13 cellular contexts compared by ENCODE assay signal in the genomic region with DNA sequence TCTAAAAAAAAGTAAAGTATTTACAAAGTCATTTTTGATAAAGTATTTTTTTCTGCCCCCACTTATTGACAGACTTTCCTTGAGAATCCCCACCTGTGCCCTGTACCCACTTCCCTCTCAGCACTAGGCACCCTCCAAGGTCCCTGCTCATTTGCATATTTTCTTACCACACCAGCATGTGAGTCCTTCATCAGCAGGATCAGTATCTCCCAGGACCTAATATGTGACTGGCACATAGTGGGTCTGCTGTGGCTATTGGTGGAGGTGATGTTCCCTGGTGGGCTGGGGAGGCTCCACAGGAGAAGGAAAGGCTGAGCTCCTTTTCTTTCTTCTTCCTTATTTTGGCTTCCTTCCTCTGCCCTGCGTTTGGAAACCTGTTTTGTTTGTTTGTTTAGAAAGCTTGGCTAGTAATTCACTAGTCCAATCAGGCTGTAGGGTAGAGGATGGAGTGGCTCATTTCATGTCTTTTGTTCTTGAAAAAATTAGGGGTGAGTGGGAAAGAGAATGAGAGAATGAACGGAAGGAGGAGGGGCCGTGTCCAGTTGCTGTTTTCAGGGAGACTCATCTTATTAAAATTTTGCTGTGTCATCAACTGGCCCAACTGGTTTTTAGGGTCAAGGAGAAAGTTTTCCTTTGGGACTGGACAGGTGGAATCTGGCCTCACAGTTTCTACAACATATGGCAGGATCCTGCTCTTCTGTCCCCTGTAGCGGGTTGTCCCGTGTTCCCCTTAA. TPM values are rescaled to one million over a fixed set of nuclear protein-coding genes. Genes with fewer than 3 reads are reported as not detected.
A peak's percentile ranks its signal among the peaks of the same experiment; 100 is the strongest.
DNase-seq lines count a peak whose midpoint lies in the region; ATAC-seq and TF ChIP-seq lines count a peak whose summit lies in the region.
"Had no signal": no experiment of that assay in that cellular context is flagged by ENCODE, and none has a peak within 500 bp of the region (broad histone marks: within the 10 kb centered on the region; RNA-seq: fewer than 3 reads in every experiment).

No MANE protein-coding gene starts in this region.

- ATAC-seq in HG02623 (IDR thresholded peaks at IDR 0.05; ENCODE audit: unreplicated experiment), result no peak
- ATAC-seq in GM21737 (IDR thresholded peaks at IDR 0.05; ENCODE audit: unreplicated experiment), result no peak
- ATAC-seq: upper lobe of right lung, WTC11 had no signal

- no peaks in the 10 kb centered on the region for H3K27me3 ChIP-seq in thyroid gland
- H3K27me3 ChIP-seq: upper lobe of right lung had no signal

- no peak overlapping the region for H3K4me3 Mint-ChIP-seq in activated naive CD4-positive, alpha-beta T cell treated with anti-CD3 and anti-CD28 coated beads, Interleukin-2, amount 50 U/mL, for 24 hours
- H3K4me3 Mint-ChIP-seq: activated T-cell treated with anti-CD3 and anti-CD28 coated beads, Interleukin-2, amount 50 U/mL, for 24 hours had no signal

- no peaks in the 10 kb centered on the region for H3K36me3 Mint-ChIP-seq in activated naive CD4-positive, alpha-beta T cell treated with anti-CD3 and anti-CD28 coated beads, Interleukin-2, amount 50 U/mL, for 24 hours

- H3K27ac Mint-ChIP-seq in activated naive CD4-positive, alpha-beta T cell treated with anti-CD3 and anti-CD28 coated beads, Interleukin-2, amount 50 U/mL, for 24 hours, result peak overlapping the region; percentile 38

- no peak for TF ChIP-seq POLR2A in thyroid gland (IDR thresholded peaks at IDR 0.05)

- H3K4me3 ChIP-seq in fibroblast of mammary gland (ENCODE audit: control insufficient read depth, low read depth, low read length) (no peak overlapping the region), thyroid gland (replicated peaks in 1 of 3) (no peak overlapping the region)
- H3K4me3 ChIP-seq: upper lobe of right lung had no signal

- TF ChIP-seq CTCF in fibroblast of mammary gland (conservative IDR thresholded peaks at IDR 0.05; ENCODE audit: control insufficient read depth, insufficient read depth, low read depth, low read length) (no peak), thyroid gland (IDR thresholded peaks at IDR 0.05) (no peak)

- no peak for DNase-seq in activated naive CD4-positive, alpha-beta T cell treated with Interleukin-2 at 50 U/mL for 16 hours
- DNase-seq in NCI-H526 treated with DMSO at 0.1 percent for 48 hours (lab: John Stamatoyannopoulos, UW), result peak; percentile 12
- peak; percentile 67 for DNase-seq in fibroblast of mammary gland (ENCODE audit: low read depth)
- DNase-seq in thyroid gland, result peak; percentile 28 to 42
- no peak for DNase-seq in COLO668 (lab: John Stamatoyannopoulos, UW; ENCODE audit: unreplicated experiment)
- DNase-seq: activated T-cell treated with anti-CD3 and anti-CD28 coated beads, Interleukin-2, amount 50 U/mL, for 24 hours; H7; NCI-H446; upper lobe of right lung had no signal

- no peaks in the 10 kb centered on the region for H3K9me3 Mint-ChIP-seq in activated naive CD4-positive, alpha-beta T cell treated with anti-CD3 and anti-CD28 coated beads, Interleukin-2, amount 50 U/mL, for 24 hours
- H3K9me3 Mint-ChIP-seq: activated T-cell treated with anti-CD3 and anti-CD28 coated beads, Interleukin-2, amount 50 U/mL, for 24 hours had no signal

- peaks cover 26% of the 10 kb centered on the region for H3K4me1 Mint-ChIP-seq in activated naive CD4-positive, alpha-beta T cell treated with anti-CD3 and anti-CD28 coated beads, Interleukin-2, amount 50 U/mL, for 24 hours

- H3K9me3 ChIP-seq in thyroid gland, result no peaks in the 10 kb centered on the region
- H3K9me3 ChIP-seq: upper lobe of right lung had no signal

- WGBS in thyroid gland, 2 donors, result 50 to 55% methylated on average over 5 of the region's 5 CpGs

- H3K27ac ChIP-seq in thyroid gland, result peak overlapping the region; percentile 18 to 64 (median 36)
- H3K27ac ChIP-seq: upper lobe of right lung had no signal

- H3K4me1 ChIP-seq in thyroid gland, result peaks cover 26 to 49% of the 10 kb centered on the region in 2 donors

- intact Hi-C loops in thyroid gland (cut with DNase I), result loop anchor here (5.0 to 10.0 kb wide), 2 partner anchors 49 to 123 kb away; no protein-coding TSS in a partner anchor

- peaks cover 2% of the 10 kb centered on the region for H3K27me3 Mint-ChIP-seq in activated naive CD4-positive, alpha-beta T cell treated with anti-CD3 and anti-CD28 coated beads, Interleukin-2, amount 50 U/mL, for 24 hours

- no peaks in the 10 kb centered on the region for H3K36me3 ChIP-seq in thyroid gland
- H3K36me3 ChIP-seq: upper lobe of right lung had no signal

RNA-seq across cellular contexts. Expression of a gene that starts 2.8 kb away (rescaled TPM):
- total RNA-seq in thyroid gland, result 10 to 100 TPM; 21.7 to 32.6 (median 30.9) TPM

Comparison
In these comparisons a context has a peak if more than half of its experiments do, and no peak if none do; other contexts are left out.
1. DNase-seq: peak in NCI-H526 treated with DMSO at 0.1 percent for 48 hours (single experiment), fibroblast of mammary gland (single experiment) and thyroid gland (2 of 2); none in activated naive CD4-positive, alpha-beta T cell treated with Interleukin-2 at 50 U/mL for 16 hours (single experiment) and COLO668 (single experiment).